In genomic region chr9:27377811-27378345, GRCh38 we compare ENCODE assay signal across 10 cellular contexts.
DNase-seq lines count a peak whose midpoint lies in the region; ATAC-seq and TF ChIP-seq lines count a peak whose summit lies in the region.
"Had no signal": no experiment of that assay in that cellular context is flagged by ENCODE, and none has a peak within 500 bp of the region (broad histone marks: within the 10 kb centered on the region; RNA-seq: fewer than 3 reads in every experiment).

No MANE protein-coding gene starts in this region.

- H3K4me1 Mint-ChIP-seq in nephron progenitor cell: peaks cover 39% of the 10 kb centered on the region

- intact Hi-C loops in gastrocnemius medialis (cut with DNase I; ENCODE audit: low total_unique reads): loop anchor here (5.0 to 10.0 kb wide), 2 partner anchors 149 to 423 kb away; partner anchors contain the start of genes IFT74 and MOB3B

- no peak overlapping the region for H2AFZ ChIP-seq in GM23248

- H3K36me3 Mint-ChIP-seq in nephron progenitor cell (ENCODE audit: low read depth): peaks cover 5% of the 10 kb centered on the region

- no peak overlapping the region for H3K27ac Mint-ChIP-seq in nephron progenitor cell

- H3K9me3 Mint-ChIP-seq in nephron progenitor cell: no peaks in the 10 kb centered on the region

- H3K9me3 ChIP-seq in gastrocnemius medialis: no peaks in the 10 kb centered on the region
- H3K9me3 ChIP-seq in GM23248 (ENCODE audit: low read depth): no peaks in the 10 kb centered on the region

- WGBS in GM23248 (ENCODE audit: low coverage in 1 of 2, low lambda C conversion rate in 2 of 2, missing lambda C conversion rate in 2 of 2), 2 experiments: 45 to 70% methylated on average over 1 of the region's 1 CpG

- ATAC-seq in HG02571 (IDR thresholded peaks at IDR 0.05; ENCODE audit: unreplicated experiment) (peak; percentile 80), HG03558 (IDR thresholded peaks at IDR 0.05; ENCODE audit: extremely low read depth, unreplicated experiment) (peak; percentile 85), gastrocnemius medialis (no peak)

- no peaks in the 10 kb centered on the region for H3K9me2 ChIP-seq in GM23248 (ENCODE audit: insufficient read depth)

- DNase-seq in DMS53 (lab: John Stamatoyannopoulos, UW): peak; percentile 37
- DNase-seq in DMS53 treated with DMSO at 0.1 percent for 48 hours (lab: John Stamatoyannopoulos, UW; ENCODE audit: unreplicated experiment): no peak
- DNase-seq in gastrocnemius medialis: no peak
- no peak for DNase-seq in NOMO-1 treated with DMSO at 0.1 percent for 48 hours (lab: John Stamatoyannopoulos, UW; ENCODE audit: unreplicated experiment)
- DNase-seq in nephron progenitor cell: no peak
- no peak for DNase-seq in GM23248
- DNase-seq: 8988T had no signal

- no peaks in the 10 kb centered on the region for H3K36me3 ChIP-seq in gastrocnemius medialis
- no peaks in the 10 kb centered on the region for H3K36me3 ChIP-seq in GM23248 (ENCODE audit: low read depth)
- H3K36me3 ChIP-seq: cardiac muscle cell had no signal

- H3K4me3 ChIP-seq in gastrocnemius medialis (no peak overlapping the region), GM23248 (no peak overlapping the region)
- H3K4me3 ChIP-seq: cardiac muscle cell had no signal

- no peaks in the 10 kb centered on the region for H3F3A ChIP-seq in GM23248 (ENCODE audit: insufficient read depth)

- H3K9ac ChIP-seq in GM23248: no peak overlapping the region

- no peak for TF ChIP-seq POLR2A in gastrocnemius medialis (IDR thresholded peaks at IDR 0.05)

- peaks cover 3% of the 10 kb centered on the region for H3K27me3 Mint-ChIP-seq in nephron progenitor cell (ENCODE audit: low read depth, poor library complexity)

- no peak overlapping the region for H3K4me2 ChIP-seq in GM23248 (ENCODE audit: unreplicated experiment)

- H3K4me1 ChIP-seq in gastrocnemius medialis: peaks cover 31 to 38% of the 10 kb centered on the region in 2 donors
- no peaks in the 10 kb centered on the region for H3K4me1 ChIP-seq in GM23248 (ENCODE audit: insufficient read depth)

- no peak overlapping the region for H3K4me3 Mint-ChIP-seq in nephron progenitor cell

- H3K27me3 ChIP-seq in gastrocnemius medialis (no peaks in the 10 kb centered on the region), GM23248 (replicated peaks; ENCODE audit: insufficient read depth) (peaks cover 3% of the 10 kb centered on the region; the same call in 1 of the 2 replicates)
- H3K27me3 ChIP-seq: cardiac muscle cell had no signal

- TF ChIP-seq CTCF in gastrocnemius medialis (IDR thresholded peaks at IDR 0.05 in 4 of 5, conservative IDR thresholded peaks at IDR 0.05 in 1 of 5) (no peak), nephron progenitor cell (IDR thresholded peaks at IDR 0.05) (no peak)

- no peaks in the 10 kb centered on the region for H4K20me1 ChIP-seq in GM23248 (ENCODE audit: insufficient read depth)

- H3K79me2 ChIP-seq in GM23248 (ENCODE audit: insufficient read depth): no peaks in the 10 kb centered on the region

- in situ Hi-C loops in gastrocnemius medialis (cut with MboI; ENCODE audit: low sequenced_read_pairs in 4 of 4) (loop anchor here in 1 of 4 donors (10.0 kb wide), 1 partner anchor 167 kb away; no protein-coding TSS in a partner anchor), GM23248 (cut with MboI) (no loop called here)

- H3K27ac ChIP-seq in gastrocnemius medialis (peak overlapping the region; percentile 68 to 78 (median 74)), GM23248 (no peak overlapping the region)
- H3K27ac ChIP-seq: cardiac muscle cell had no signal

Comparison
In these comparisons a context has a peak if more than half of its experiments do, and no peak if none do; other contexts are left out.
1. ATAC-seq: peak in HG02571 (single experiment) and HG03558 (single experiment); none in gastrocnemius medialis (0 of 2).